In genomic region chrX:9980927-9981326, GRCh38 we compare ENCODE assay signal across 27 cellular contexts. TPM values are rescaled to one million over a fixed set of nuclear protein-coding genes. Genes with fewer than 3 reads are reported as not detected.
DNase-seq lines count a peak whose midpoint lies in the region; ATAC-seq, FAIRE-seq and TF ChIP-seq lines count a peak whose summit lies in the region.
"Had no signal": no experiment of that assay in that cellular context is flagged by ENCODE, and none has a peak within 500 bp of the region (broad histone marks: within the 10 kb centered on the region; RNA-seq: fewer than 3 reads in every experiment).

No MANE protein-coding gene starts in this region.

- H3K4me3 ChIP-seq in astrocyte (ENCODE audit: insufficient read depth, low read depth, low read length) (no peak overlapping the region), upper lobe of left lung (no peak overlapping the region), uterus (no peak overlapping the region)
- H3K4me3 ChIP-seq: ascending aorta, GM23338, thoracic aorta had no signal

- H3K27me3 ChIP-seq in astrocyte (ENCODE audit: insufficient read depth, low read length) (no peaks in the 10 kb centered on the region), upper lobe of left lung (no peaks in the 10 kb centered on the region), uterus (no peaks in the 10 kb centered on the region)
- H3K27me3 ChIP-seq: ascending aorta had no signal

- H2AFZ ChIP-seq in astrocyte (ENCODE audit: low read depth, low read length) = no peak overlapping the region
- H2AFZ ChIP-seq: GM23338 had no signal

- H3K9me3 ChIP-seq in astrocyte (ENCODE audit: insufficient read depth, low read depth, low read length) (no peaks in the 10 kb centered on the region), upper lobe of left lung (no peaks in the 10 kb centered on the region), uterus (no peaks in the 10 kb centered on the region)
- H3K9me3 ChIP-seq: ascending aorta, thoracic aorta had no signal

- TF ChIP-seq EP300 in upper lobe of left lung (IDR thresholded peaks at IDR 0.05) = no peak

- no peak for ATAC-seq in naive B cell (ENCODE audit: low read depth in 2 of 2)
- no peak for ATAC-seq in upper lobe of left lung (ENCODE audit: low FRiP score in 2 of 2)
- ATAC-seq: activated naive CD4-positive, alpha-beta T cell treated with anti-CD3 and anti-CD28 coated beads, Interleukin-2, amount 50 U/mL, for 72 hours; activated T-helper 17 cell treated with anti-CD3 and anti-CD28 coated beads, Interleukin-2, amount 50 U/mL, for 72 hours; GM23338; stimulated activated effector memory CD8-positive, alpha-beta T cell treated with anti-CD3 and anti-CD28 coated beads, Interleukin-12 subunit alpha, Interleukin-12 subunit beta, amount 100 ng/mL, for 72 hours; WTC11 had no signal

- no peak for TF ChIP-seq CTCF in astrocyte (IDR thresholded peaks at IDR 0.05; ENCODE audit: insufficient read depth, low read depth, low read length)
- TF ChIP-seq CTCF in upper lobe of left lung (IDR thresholded peaks at IDR 0.05) = no peak
- no peak for TF ChIP-seq CTCF in uterus (IDR thresholded peaks at IDR 0.05)

- TF ChIP-seq POLR2A in upper lobe of left lung (IDR thresholded peaks at IDR 0.05) (no peak), uterus (IDR thresholded peaks at IDR 0.05) (no peak)

- H3K4me3 Mint-ChIP-seq in IgD-negative memory B cell (peak overlapping the region in 2 of 4 donors; percentile 10 to 32), astrocyte (ENCODE audit: unreplicated experiment) (no peak overlapping the region), naive B cell (peak overlapping the region in 6 of 8 donors; percentile 21 to 81 (median 46))
- H3K4me3 Mint-ChIP-seq: activated T-helper 17 cell treated with anti-CD3 and anti-CD28 coated beads, Interleukin-2, amount 50 U/mL, for 72 hours; GM23338; stimulated activated effector memory CD8-positive, alpha-beta T cell treated with anti-CD3 and anti-CD28 coated beads, Interleukin-12 subunit alpha, Interleukin-12 subunit beta, amount 100 ng/mL, for 72 hours; WTC11 had no signal

- H3K36me3 ChIP-seq in astrocyte (ENCODE audit: insufficient read depth, low read length) = no peaks in the 10 kb centered on the region
- H3K36me3 ChIP-seq in upper lobe of left lung = no peaks in the 10 kb centered on the region
- H3K36me3 ChIP-seq in uterus = no peaks in the 10 kb centered on the region
- H3K36me3 ChIP-seq: ascending aorta, thoracic aorta had no signal

- H3K9me3 Mint-ChIP-seq in IgD-negative memory B cell = no peaks in the 10 kb centered on the region
- no peaks in the 10 kb centered on the region for H3K9me3 Mint-ChIP-seq in astrocyte (ENCODE audit: unreplicated experiment)
- H3K9me3 Mint-ChIP-seq in naive B cell = peaks cover 0 to 4% (median 0%) of the 10 kb centered on the region in 7 donors
- H3K9me3 Mint-ChIP-seq: activated naive CD4-positive, alpha-beta T cell treated with anti-CD3 and anti-CD28 coated beads, Interleukin-2, amount 50 U/mL, for 72 hours; activated T-helper 17 cell treated with anti-CD3 and anti-CD28 coated beads, Interleukin-2, amount 50 U/mL, for 72 hours; stimulated activated effector memory CD8-positive, alpha-beta T cell treated with anti-CD3 and anti-CD28 coated beads, Interleukin-12 subunit alpha, Interleukin-12 subunit beta, amount 100 ng/mL, for 72 hours; WTC11 had no signal

- H3K36me3 Mint-ChIP-seq in IgD-negative memory B cell (no peaks in the 10 kb centered on the region), astrocyte (ENCODE audit: low read depth, unreplicated experiment) (no peaks in the 10 kb centered on the region), naive B cell (no peaks in the 10 kb centered on the region)
- H3K36me3 Mint-ChIP-seq: activated naive CD4-positive, alpha-beta T cell treated with anti-CD3 and anti-CD28 coated beads, Interleukin-2, amount 50 U/mL, for 72 hours; stimulated activated effector memory CD8-positive, alpha-beta T cell treated with anti-CD3 and anti-CD28 coated beads, Interleukin-12 subunit alpha, Interleukin-12 subunit beta, amount 100 ng/mL, for 72 hours; WTC11 had no signal

- H3K27ac Mint-ChIP-seq in IgD-negative memory B cell (peak overlapping the region; percentile 13 to 91 (median 35)), astrocyte (ENCODE audit: unreplicated experiment) (no peak overlapping the region), naive B cell (peak overlapping the region; percentile 2 to 94 (median 84))
- H3K27ac Mint-ChIP-seq: activated naive CD4-positive, alpha-beta T cell treated with anti-CD3 and anti-CD28 coated beads, Interleukin-2, amount 50 U/mL, for 72 hours; activated T-helper 17 cell treated with anti-CD3 and anti-CD28 coated beads, Interleukin-2, amount 50 U/mL, for 72 hours; GM23338; stimulated activated effector memory CD8-positive, alpha-beta T cell treated with anti-CD3 and anti-CD28 coated beads, Interleukin-12 subunit alpha, Interleukin-12 subunit beta, amount 100 ng/mL, for 72 hours; WTC11 had no signal

- FAIRE-seq in astrocyte (lab: Jason Lieb, UNC) = peak; percentile 59
- FAIRE-seq: kidney, small intestine had no signal

- no peak overlapping the region for H3K27ac ChIP-seq in astrocyte (ENCODE audit: low read depth, low read length)
- H3K27ac ChIP-seq in upper lobe of left lung = peak overlapping the region; percentile 56 to 68 (median 62)
- H3K27ac ChIP-seq in uterus = no peak overlapping the region
- H3K27ac ChIP-seq: ascending aorta, thoracic aorta had no signal

- 64 to 65% methylated on average over 3 to 5 of the region's 5 CpGs for WGBS in upper lobe of left lung, 2 donors

- H3K4me1 ChIP-seq in astrocyte (ENCODE audit: insufficient read depth, low read length) (no peaks in the 10 kb centered on the region), upper lobe of left lung (no peaks in the 10 kb centered on the region), uterus (no peaks in the 10 kb centered on the region)
- H3K4me1 ChIP-seq: ascending aorta had no signal

- intact Hi-C loops in uterus (cut with DNase I; ENCODE audit: low total_unique reads) = no loop called here

- H3K4me1 Mint-ChIP-seq in IgD-negative memory B cell = peaks cover 7 to 13% (median 13%) of the 10 kb centered on the region in 3 donors
- H3K4me1 Mint-ChIP-seq in astrocyte (ENCODE audit: low read depth, unreplicated experiment) = no peaks in the 10 kb centered on the region
- peaks cover 13 to 44% (median 28%) of the 10 kb centered on the region in 3 donors for H3K4me1 Mint-ChIP-seq in naive B cell
- H3K4me1 Mint-ChIP-seq: activated T-helper 17 cell treated with anti-CD3 and anti-CD28 coated beads, Interleukin-2, amount 50 U/mL, for 72 hours; stimulated activated effector memory CD8-positive, alpha-beta T cell treated with anti-CD3 and anti-CD28 coated beads, Interleukin-12 subunit alpha, Interleukin-12 subunit beta, amount 100 ng/mL, for 72 hours had no signal

- H3K27me3 Mint-ChIP-seq in IgD-negative memory B cell (peaks cover 2% of the 10 kb centered on the region), astrocyte (ENCODE audit: low read depth, unreplicated experiment) (no peaks in the 10 kb centered on the region), naive B cell (no peaks in the 10 kb centered on the region)
- H3K27me3 Mint-ChIP-seq: activated T-helper 17 cell treated with anti-CD3 and anti-CD28 coated beads, Interleukin-2, amount 50 U/mL, for 72 hours had no signal

- no peaks in the 10 kb centered on the region for H3K79me2 ChIP-seq in astrocyte (ENCODE audit: insufficient read depth, low read length)

- H3K4me2 ChIP-seq in astrocyte (ENCODE audit: low read length) = no peak overlapping the region
- H3K4me2 ChIP-seq: GM23338 had no signal

- H3K9ac ChIP-seq in astrocyte (ENCODE audit: low read length) = no peak overlapping the region

- DNase-seq in astrocyte (ENCODE audit: low read depth) (no peak), naive B cell (no peak), upper lobe of left lung (no peak), NCI-H2029 (lab: John Stamatoyannopoulos, UW) (no peak), NCI-H128 (lab: John Stamatoyannopoulos, UW; ENCODE audit: unreplicated experiment) (no peak), uterus (no peak)
- DNase-seq: central memory CD4-positive, alpha-beta T cell; DMS153; glutamatergic neuron; kidney; mammary epithelial cell; NCI-H1105 treated with DMSO at 0.1 percent for 48 hours; NCI-H2081 treated with DMSO at 0.1 percent for 48 hours; NCI-H774; small intestine; stimulated activated CD4-positive, alpha-beta T cell treated with anti-CD3 and anti-CD28 coated beads, Interleukin-2, amount 100 ng/mL, for 24 hours; T-helper 9 cell had no signal

- H4K20me1 ChIP-seq in astrocyte (ENCODE audit: insufficient read depth, low read length) = no peaks in the 10 kb centered on the region

RNA-seq across cellular contexts. Expression of gene CLDN34, which starts 13.8 kb away (rescaled TPM):
- not detected for polyA plus RNA-seq in IgD-negative memory B cell
- total RNA-seq in astrocyte = 0.36 TPM in 1 of 2 replicates, not detected in the other
- not detected for polyA plus RNA-seq in naive B cell (ENCODE audit: low read depth in 6 of 6)
- total RNA-seq in upper lobe of left lung = 1 to 10 TPM in 1 of 6 donors, under 1 TPM in 4, not detected in 1; 0.27 to 1.5 (median 0.55) TPM
- total RNA-seq in uterus = 1 to 10 TPM in 1 of 4 donors, not detected in 3; 1.2 TPM
- total RNA-seq: activated naive CD4-positive, alpha-beta T cell treated with anti-CD3 and anti-CD28 coated beads, Interleukin-2, amount 50 U/mL, for 72 hours; activated T-helper 17 cell treated with anti-CD3 and anti-CD28 coated beads, Interleukin-2, amount 50 U/mL, for 72 hours; ascending aorta; dermis microvascular lymphatic vessel endothelial cell; GM23338; omental fat pad; thoracic aorta had no signal
- polyA plus RNA-seq: GM23338, small intestine had no signal

Comparison
In these comparisons a context has a peak if more than half of its experiments do, and no peak if none do; other contexts are left out.
1. H3K27ac ChIP-seq: peak in upper lobe of left lung (4 of 4); none in astrocyte (single experiment) and uterus (0 of 2).